25 cellular contexts compared by ENCODE assay signal in genomic region chr16:22732315-22732840, GRCh38.
A peak's percentile ranks its signal among the peaks of the same experiment; 100 is the strongest.
DNase-seq lines count a peak whose midpoint lies in the region; ATAC-seq, FAIRE-seq and TF ChIP-seq lines count a peak whose summit lies in the region.
"Had no signal": no experiment of that assay in that cellular context is flagged by ENCODE, and none has a peak within 500 bp of the region (broad histone marks: within the 10 kb centered on the region; RNA-seq: fewer than 3 reads in every experiment).

No MANE protein-coding gene starts in this region.

- H3K27ac Mint-ChIP-seq in progenitor cell of endocrine pancreas = no peak overlapping the region
- H3K27ac Mint-ChIP-seq: CD4-positive, CD25-positive, alpha-beta regulatory T cell had no signal

- no peaks in the 10 kb centered on the region for H3K9me3 Mint-ChIP-seq in progenitor cell of endocrine pancreas (ENCODE audit: low read depth)
- H3K9me3 Mint-ChIP-seq: CD4-positive, CD25-positive, alpha-beta regulatory T cell had no signal

- H3K4me2 ChIP-seq in HepG2 (ENCODE audit: low read depth, low read length) = no peak overlapping the region
- H3K4me2 ChIP-seq: BLaER1 had no signal

- H3K9me3 ChIP-seq in HepG2 (ENCODE audit: low read length) (no peaks in the 10 kb centered on the region), right lobe of liver (no peaks in the 10 kb centered on the region)
- H3K9me3 ChIP-seq: BLaER1, MG63, Peyer's patch had no signal

- TF ChIP-seq POLR2A in HepG2 (IDR thresholded peaks at IDR 0.05; ENCODE audit: insufficient read depth in 1 of 2, low read depth in 2 of 2, low read length in 2 of 2) (no peak), right lobe of liver (IDR thresholded peaks at IDR 0.05) (no peak), NB4 (IDR thresholded peaks at IDR 0.05; ENCODE audit: extremely low read depth, insufficient read length) (no peak)

- BruUV-seq in HepG2 (replicated peaks; lab: Mats Ljungman, UMichigan) = no TSS peak

- no peak for DNase-seq in HepG2 (ENCODE audit: low spot score)
- DNase-seq in right lobe of liver = no peak
- peak; percentile 10 for DNase-seq in NB4 (ENCODE audit: low read depth)
- peak; percentile 94 for DNase-seq in left kidney (ENCODE audit: low read depth, low spot score)
- DNase-seq in occipital lobe (lab: John Stamatoyannopoulos, UW) = no peak
- DNase-seq in ureter (ENCODE audit: low spot score) = no peak
- DNase-seq in progenitor cell of endocrine pancreas (ENCODE audit: low spot score, unreplicated experiment) = no peak
- DNase-seq: CD4-positive, CD25-positive, alpha-beta regulatory T cell; H7; MG63; NCI-H1092 treated with DMSO at 0.1 percent for 48 hours; NCI-H1436; NCI-H187 treated with DMSO at 0.1 percent for 48 hours; NCI-H2171 treated with DMSO at 0.1 percent for 48 hours; NCI-H345; NCI-H524 treated with DMSO at 0.1 percent for 48 hours; NCI-H774; Peyer's patch; SHP77 treated with DMSO at 0.1 percent for 48 hours had no signal

- intact Hi-C loops in HepG2 (cut with micrococcal nuclease; ENCODE audit: unreplicated experiment) (no loop called here), right lobe of liver (cut with DNase I) (no loop called here)

- H3K27me3 ChIP-seq in HepG2 (ENCODE audit: control insufficient read depth in 1 of 2, insufficient read depth in 2 of 2, low read length in 2 of 2) (peaks cover 4 to 50% of the 10 kb centered on the region in 2 experiments), right lobe of liver (no peaks in the 10 kb centered on the region)
- H3K27me3 ChIP-seq: BLaER1, MG63, Peyer's patch had no signal

- no peaks in the 10 kb centered on the region for H3K79me2 ChIP-seq in HepG2 (ENCODE audit: insufficient read depth, low read length)

- no peaks in the 10 kb centered on the region for H4K20me1 ChIP-seq in HepG2 (ENCODE audit: insufficient read depth, low read length)
- H4K20me1 ChIP-seq: BLaER1 had no signal

- H3K9ac ChIP-seq in HepG2 (ENCODE audit: insufficient read depth, low read depth, low read length) = no peak overlapping the region
- H3K9ac ChIP-seq: BLaER1 had no signal

- no peak for ATAC-seq in HepG2
- no peak for ATAC-seq in right lobe of liver
- ATAC-seq: K562 had no signal

- H2AFZ ChIP-seq in HepG2 (ENCODE audit: low read length) = no peak overlapping the region

- POLR2A ChIA-PET in HepG2 (lab: Yijun Ruan, JAX) = no interaction called here

- no peak for TF ChIP-seq RAD21 in HepG2 (CRISPR knock-in tag; IDR thresholded peaks at IDR 0.05)

- H3K36me3 ChIP-seq in HepG2 (replicated peaks in 1 of 2; ENCODE audit: control insufficient read depth in 1 of 2, insufficient read depth in 2 of 2, low read length in 2 of 2) = no peaks in the 10 kb centered on the region
- H3K36me3 ChIP-seq in right lobe of liver = no peaks in the 10 kb centered on the region
- H3K36me3 ChIP-seq: BLaER1, MG63, Peyer's patch had no signal

- TF ChIP-seq EP300 in HepG2 (IDR thresholded peaks at IDR 0.05; ENCODE audit: low read depth in 2 of 2, low read length in 2 of 2) = no peak
- TF ChIP-seq EP300 in HepG2 (CRISPR knock-in tag; IDR thresholded peaks at IDR 0.05; ENCODE audit: borderline replicate concordance) = no peak

- H3K4me3 Mint-ChIP-seq in progenitor cell of endocrine pancreas (ENCODE audit: low read depth) = no peak overlapping the region
- H3K4me3 Mint-ChIP-seq: CD4-positive, CD25-positive, alpha-beta regulatory T cell had no signal

- no peak overlapping the region for H3K4me3 ChIP-seq in HepG2 (replicated peaks in 1 of 3; ENCODE audit: insufficient read depth in 1 of 3, low read depth in 2 of 3, low read length in 3 of 3)
- no peak overlapping the region for H3K4me3 ChIP-seq in right lobe of liver
- H3K4me3 ChIP-seq in NB4 (ENCODE audit: low read depth, low read length) = no peak overlapping the region
- H3K4me3 ChIP-seq: BLaER1, K562, MG63, Peyer's patch, SK-N-MC had no signal

- H3K27ac ChIP-seq in HepG2 (ENCODE audit: extremely low read length, insufficient read depth, low read length) (no peak overlapping the region), right lobe of liver (no peak overlapping the region)
- H3K27ac ChIP-seq: BLaER1, Peyer's patch, SK-N-MC had no signal

- H3K4me1 ChIP-seq in HepG2 (ENCODE audit: insufficient read depth, low read length) (peaks cover 5% of the 10 kb centered on the region; the same call in 1 of the 2 replicates), right lobe of liver (no peaks in the 10 kb centered on the region)
- H3K4me1 ChIP-seq: BLaER1, Peyer's patch had no signal

- TF ChIP-seq CTCF in HepG2 (CRISPR knock-in tag; IDR thresholded peaks at IDR 0.05) (no peak), right lobe of liver (IDR thresholded peaks at IDR 0.05) (no peak), NB4 (IDR thresholded peaks at IDR 0.05; ENCODE audit: low read depth, low read length) (no peak), progenitor cell of endocrine pancreas (IDR thresholded peaks at IDR 0.05; ENCODE audit: unreplicated experiment) (no peak)

- in situ Hi-C loops in HepG2 (cut with HindIII; ENCODE audit: extremely low pct_ligation_motif_present, low pct_unique_long_range_greater_than_20kb) = no loop called here

- CTCF ChIA-PET in HepG2 (lab: Yijun Ruan, JAX; ENCODE audit: low intra/inter-chr PET ratio, low total read pairs) = no interaction called here

- no peaks in the 10 kb centered on the region for H3K36me3 Mint-ChIP-seq in progenitor cell of endocrine pancreas (ENCODE audit: insufficient read depth)
- H3K36me3 Mint-ChIP-seq: CD4-positive, CD25-positive, alpha-beta regulatory T cell had no signal

- no peak for FAIRE-seq in HepG2 (lab: Jason Lieb, UNC)
- FAIRE-seq: A204.1, D721Med, G401.6, K562 had no signal

- peaks cover 3% of the 10 kb centered on the region for H3K4me1 Mint-ChIP-seq in progenitor cell of endocrine pancreas (ENCODE audit: low read depth)
- H3K4me1 Mint-ChIP-seq: CD4-positive, CD25-positive, alpha-beta regulatory T cell had no signal

- 10% methylated on average over 2 of the region's 2 CpGs for WGBS in HepG2 (ENCODE audit: low lambda C conversion rate)
- WGBS in right lobe of liver (ENCODE audit: insufficient coverage, low coverage, low lambda C conversion rate, missing lambda C conversion rate) = 52% methylated on average over 2 of the region's 2 CpGs

- peaks cover 14% of the 10 kb centered on the region for H3K27me3 Mint-ChIP-seq in progenitor cell of endocrine pancreas
- H3K27me3 Mint-ChIP-seq: CD4-positive, CD25-positive, alpha-beta regulatory T cell had no signal

TF ChIP-seq in HepG2, 621 proteins besides CTCF, POLR2A, EP300 and RAD21:
- TF ChIP-seq SMAD3 (CRISPR knock-in tag; IDR thresholded peaks at IDR 0.05) (no peak), MNT (IDR thresholded peaks at IDR 0.05) (peak; percentile 51)

Comparison
In these comparisons a context has a peak if more than half of its experiments do, and no peak if none do; other contexts are left out.
1. DNase-seq: peak in NB4 (single experiment) and left kidney (single experiment); none in HepG2 (single experiment), right lobe of liver (0 of 3), occipital lobe (single experiment), ureter (single experiment) and progenitor cell of endocrine pancreas (single experiment).